ENCODE assay signal across 25 cellular contexts in genomic region chr17:50666316-50666715, GRCh38. TPM values are rescaled to one million over a fixed set of nuclear protein-coding genes. Genes with fewer than 3 reads are reported as not detected.
DNase-seq lines count a peak whose midpoint lies in the region; ATAC-seq, FAIRE-seq and TF ChIP-seq lines count a peak whose summit lies in the region.
"Had no signal": no experiment of that assay in that cellular context is flagged by ENCODE, and none has a peak within 500 bp of the region (broad histone marks: within the 10 kb centered on the region; RNA-seq: fewer than 3 reads in every experiment).

No MANE protein-coding gene starts in this region.

- in situ Hi-C loops in Panc1 (cut with HindIII; ENCODE audit: low pct_unique_long_range_greater_than_20kb, low sequenced_read_pairs): no loop called here
- in situ Hi-C loops in K562 (cut with MboI): no loop called here

- H3K4me3 ChIP-seq in A549: no peak overlapping the region
- no peak overlapping the region for H3K4me3 ChIP-seq in Panc1 (ENCODE audit: low read depth in 2 of 2, low read length in 2 of 2)
- H3K4me3 ChIP-seq in K562: no peak overlapping the region
- H3K4me3 ChIP-seq: BLaER1, HAP-1 had no signal

- H4K20me1 ChIP-seq in K562 (replicated peaks; ENCODE audit: control insufficient read depth, insufficient read depth, low read length): no peaks in the 10 kb centered on the region
- H4K20me1 ChIP-seq: BLaER1 had no signal

- 88% methylated on average over 8 of the region's 8 CpGs for WGBS in A549 (ENCODE audit: missing lambda C conversion rate)
- WGBS in K562 (ENCODE audit: insufficient coverage, low coverage, missing lambda C conversion rate): 77% methylated on average over 8 of the region's 8 CpGs

- no peak overlapping the region for H3K4me3 Mint-ChIP-seq in Calu3 (ENCODE audit: low read depth, unreplicated experiment)
- no peak overlapping the region for H3K4me3 Mint-ChIP-seq in activated T-helper 1 cell treated with anti-CD3 and anti-CD28 coated beads, Interleukin-12 subunit alpha, Interleukin-12 subunit beta, Interleukin-2, Interleukin-4 antibody, amounts not matched to agents 30 ng/mL and 10 ng/mL and 1 ng/mL, durations not matched to agents 14 hours and 24 hours and 36 hours
- H3K4me3 Mint-ChIP-seq: B cell; CD4-positive, CD25-positive, alpha-beta regulatory T cell; CD8-positive, alpha-beta T cell; HFFc6 had no signal

- no peaks in the 10 kb centered on the region for H3K27me3 Mint-ChIP-seq in Calu3 (ENCODE audit: unreplicated experiment)
- peaks cover 2% of the 10 kb centered on the region for H3K27me3 Mint-ChIP-seq in activated T-helper 1 cell treated with anti-CD3 and anti-CD28 coated beads, Interleukin-12 subunit alpha, Interleukin-12 subunit beta, Interleukin-2, Interleukin-4 antibody, amounts not matched to agents 30 ng/mL and 10 ng/mL and 1 ng/mL, durations not matched to agents 14 hours and 24 hours and 36 hours (ENCODE audit: insufficient read depth)
- H3K27me3 Mint-ChIP-seq: CD4-positive, CD25-positive, alpha-beta regulatory T cell had no signal

- TF ChIP-seq CTCF in A549 (IDR thresholded peaks at IDR 0.05) (no peak), Calu3 (IDR thresholded peaks at IDR 0.05; ENCODE audit: unreplicated experiment) (no peak), Panc1 (IDR thresholded peaks at IDR 0.05) (no peak), K562 (IDR thresholded peaks at IDR 0.05 in 2 of 3, conservative IDR thresholded peaks at IDR 0.05 in 1 of 3; ENCODE audit: insufficient read depth in 2 of 3, low read depth in 1 of 3, low read length in 3 of 3) (no peak)

- intact Hi-C loops in Calu3 (cut with micrococcal nuclease; ENCODE audit: unreplicated experiment) (no loop called here), Panc1 (cut with micrococcal nuclease; ENCODE audit: unreplicated experiment) (no loop called here), K562 (cut with micrococcal nuclease) (no loop called here)
- intact Hi-C loops in activated T-helper 1 cell treated with anti-CD3 and anti-CD28 coated beads, Interleukin-12 subunit alpha, Interleukin-12 subunit beta, Interleukin-2, Interleukin-4 antibody, amounts not matched to agents 30 ng/mL and 10 ng/mL and 1 ng/mL, durations not matched to agents 14 hours and 24 hours and 36 hours (cut with micrococcal nuclease): no loop called here

- peaks cover 97% of the 10 kb centered on the region for H3K4me1 ChIP-seq in A549
- H3K4me1 ChIP-seq in Panc1 (ENCODE audit: control insufficient read depth, insufficient read depth, low read length): peaks cover 38% of the 10 kb centered on the region
- peaks cover 37 to 38% of the 10 kb centered on the region in 2 experiments for H3K4me1 ChIP-seq in K562 (replicated peaks in 1 of 2; ENCODE audit: control insufficient read depth in 2 of 2, insufficient read depth in 2 of 2, low read length in 2 of 2)

- no peaks in the 10 kb centered on the region for H3K79me2 ChIP-seq in K562 (ENCODE audit: control insufficient read depth, insufficient read depth, low read length)

- no peak for TF ChIP-seq POLR2A in A549 (IDR thresholded peaks at IDR 0.05; ENCODE audit: low read length)
- no peak for TF ChIP-seq POLR2A in K562 (conservative IDR thresholded peaks at IDR 0.05)
- TF ChIP-seq POLR2A in GM18505 (IDR thresholded peaks at IDR 0.05; ENCODE audit: borderline replicate concordance, extremely low read depth, insufficient read depth, insufficient read length): no peak

- H3K27ac ChIP-seq in A549 (peak overlapping the region; percentile 98), Panc1 (ENCODE audit: low read length) (peak overlapping the region; percentile 3; the same call in 1 of the 2 replicates), K562 (ENCODE audit: extremely low read depth, low read depth, low read length) (no peak overlapping the region)
- H3K27ac ChIP-seq: BLaER1, C4-2B had no signal

- no peaks in the 10 kb centered on the region for H3K9me3 ChIP-seq in A549
- H3K9me3 ChIP-seq in Panc1 (ENCODE audit: control insufficient read depth, insufficient read depth, low read depth, low read length): no peaks in the 10 kb centered on the region
- no peaks in the 10 kb centered on the region for H3K9me3 ChIP-seq in K562 (replicated peaks; ENCODE audit: control insufficient read depth, insufficient read depth, low read depth, low read length)
- H3K9me3 ChIP-seq: BLaER1, Caco-2, HAP-1 had no signal

- H3K4me2 ChIP-seq in A549: no peak overlapping the region
- H3K4me2 ChIP-seq in K562 (ENCODE audit: insufficient read depth, low read length): no peak overlapping the region
- H3K4me2 ChIP-seq: BLaER1 had no signal

- H3K36me3 ChIP-seq in Panc1 (ENCODE audit: control insufficient read depth, insufficient read depth, low read length): no peaks in the 10 kb centered on the region
- no peaks in the 10 kb centered on the region for H3K36me3 ChIP-seq in K562 (ENCODE audit: control insufficient read depth, insufficient read depth, low read length)
- H3K36me3 ChIP-seq: BLaER1, HAP-1 had no signal

- FAIRE-seq in A549 (lab: Jason Lieb, UNC) (no peak), K562 (lab: Jason Lieb, UNC) (no peak)
- FAIRE-seq: D721Med, GM12891, H54 had no signal

- DNase-seq in A549 (ENCODE audit: low read depth in 1 of 2, low spot score in 1 of 2) (no peak), Calu3 (no peak), Panc1 (ENCODE audit: low read depth, low spot score) (no peak), K562 (ENCODE audit: extremely low read depth in 1 of 4, low spot score in 3 of 4) (no peak), DMS153 (lab: John Stamatoyannopoulos, UW) (no peak), T-helper 1 cell (no peak)
- no peak for DNase-seq in activated T-helper 1 cell treated with anti-CD3 and anti-CD28 coated beads, Interleukin-12 subunit alpha, Interleukin-12 subunit beta, Interleukin-2, Interleukin-4 antibody, amounts not matched to agents 30 ng/mL and 10 ng/mL and 1 ng/mL, durations not matched to agents 14 hours and 24 hours and 36 hours (ENCODE audit: low spot score)
- DNase-seq: Caco-2; CD4-positive, CD25-positive, alpha-beta regulatory T cell; CD8-positive, alpha-beta T cell; DMS 273 treated with DMSO at 0.1 percent for 48 hours; DMS53; DMS79 treated with DMSO at 0.1 percent for 48 hours; GF-D8; GOT3; HFFc6 had no signal

- TF ChIP-seq RAD21 in A549 (conservative IDR thresholded peaks at IDR 0.05 in 1 of 2, IDR thresholded peaks at IDR 0.05 in 1 of 2) (no peak), K562 (CRISPR knock-in tag; conservative IDR thresholded peaks at IDR 0.05 in 1 of 2, IDR thresholded peaks at IDR 0.05 in 1 of 2) (no peak)

- CTCF ChIA-PET in A549 (lab: Yijun Ruan, JAX) (interaction anchor here (1.6 to 52.6 kb wide), 4 partner anchors 10 to 115 kb away, joined by 4 to 2097 read pairs (median 398); partner anchors contain the start of gene ABCC3), Calu3 (lab: Charles Lee) (interaction anchor here (0.6 to 1.3 kb wide), 3 partner anchors 12 to 277 kb away, joined by 3 to 5 read pairs (median 4); no protein-coding TSS in a partner anchor), Panc1 (lab: Charles Lee) (no interaction called here), K562 (lab: Yijun Ruan, JAX; ENCODE audit: low intra/inter-chr PET ratio) (no interaction called here)

- H3K36me3 Mint-ChIP-seq in Calu3 (ENCODE audit: insufficient read depth, unreplicated experiment): peaks cover 30% of the 10 kb centered on the region
- H3K36me3 Mint-ChIP-seq in activated T-helper 1 cell treated with anti-CD3 and anti-CD28 coated beads, Interleukin-12 subunit alpha, Interleukin-12 subunit beta, Interleukin-2, Interleukin-4 antibody, amounts not matched to agents 30 ng/mL and 10 ng/mL and 1 ng/mL, durations not matched to agents 14 hours and 24 hours and 36 hours (ENCODE audit: low read depth): no peaks in the 10 kb centered on the region
- H3K36me3 Mint-ChIP-seq: CD4-positive, CD25-positive, alpha-beta regulatory T cell; CD8-positive, alpha-beta T cell had no signal

- TF ChIP-seq EP300 in A549 (IDR thresholded peaks at IDR 0.05) (no peak), K562 (IDR thresholded peaks at IDR 0.05; ENCODE audit: low read length) (no peak)

- H2AFZ ChIP-seq in K562 (ENCODE audit: low read depth, low read length): no peak overlapping the region

- H3K27me3 ChIP-seq in Panc1 (ENCODE audit: control insufficient read depth, insufficient read depth, low read length): no peaks in the 10 kb centered on the region
- H3K27me3 ChIP-seq in K562 (ENCODE audit: control insufficient read depth in 2 of 2, insufficient read depth in 2 of 2, low read length in 2 of 2): no peaks in the 10 kb centered on the region; a peak in 1 of 5 replicates
- H3K27me3 ChIP-seq: BLaER1 had no signal

- peaks cover 65% of the 10 kb centered on the region for H3K4me1 Mint-ChIP-seq in Calu3 (ENCODE audit: low read depth, unreplicated experiment)
- peaks cover 18% of the 10 kb centered on the region for H3K4me1 Mint-ChIP-seq in activated T-helper 1 cell treated with anti-CD3 and anti-CD28 coated beads, Interleukin-12 subunit alpha, Interleukin-12 subunit beta, Interleukin-2, Interleukin-4 antibody, amounts not matched to agents 30 ng/mL and 10 ng/mL and 1 ng/mL, durations not matched to agents 14 hours and 24 hours and 36 hours (ENCODE audit: low read depth)
- H3K4me1 Mint-ChIP-seq: B cell had no signal

- POLR2A ChIA-PET in A549 (lab: Yijun Ruan, JAX) (interaction anchor here (1.4 to 2.3 kb wide), 2 partner anchors 27 to 200 kb away, joined by 4 to 6 read pairs; partner anchors contain the start of gene TOB1), Panc1 (lab: Charles Lee) (no interaction called here), K562 (lab: Yijun Ruan, JAX) (interaction anchor here (1.1 kb wide), 1 partner anchor 13 kb away, joined by 3 read pairs; no protein-coding TSS in a partner anchor)

- H3K27ac Mint-ChIP-seq in Calu3 (ENCODE audit: unreplicated experiment): peak overlapping the region; percentile 0
- no peak overlapping the region for H3K27ac Mint-ChIP-seq in activated T-helper 1 cell treated with anti-CD3 and anti-CD28 coated beads, Interleukin-12 subunit alpha, Interleukin-12 subunit beta, Interleukin-2, Interleukin-4 antibody, amounts not matched to agents 30 ng/mL and 10 ng/mL and 1 ng/mL, durations not matched to agents 14 hours and 24 hours and 36 hours
- H3K27ac Mint-ChIP-seq: B cell; CD8-positive, alpha-beta T cell had no signal

- no peak overlapping the region for H3K9ac ChIP-seq in K562 (ENCODE audit: insufficient read depth in 1 of 2, low read depth in 2 of 2, low read length in 2 of 2)
- H3K9ac ChIP-seq: BLaER1 had no signal

- no peaks in the 10 kb centered on the region for H3K9me3 Mint-ChIP-seq in Calu3 (ENCODE audit: low read depth, unreplicated experiment)
- no peaks in the 10 kb centered on the region for H3K9me3 Mint-ChIP-seq in activated T-helper 1 cell treated with anti-CD3 and anti-CD28 coated beads, Interleukin-12 subunit alpha, Interleukin-12 subunit beta, Interleukin-2, Interleukin-4 antibody, amounts not matched to agents 30 ng/mL and 10 ng/mL and 1 ng/mL, durations not matched to agents 14 hours and 24 hours and 36 hours
- H3K9me3 Mint-ChIP-seq: CD8-positive, alpha-beta T cell; HFFc6 had no signal

- ATAC-seq in A549 (no peak), Panc1 (no peak), K562 (no peak), GM18505 (IDR thresholded peaks at IDR 0.05; ENCODE audit: unreplicated experiment) (no peak)
- ATAC-seq: CD8-positive, alpha-beta T cell had no signal

- no TSS peak for BruUV-seq in Calu3 (replicated peaks; lab: Mats Ljungman, UMichigan)
- no TSS peak for BruUV-seq in Panc1 (replicated peaks; lab: Mats Ljungman, UMichigan)
- no TSS peak for BruUV-seq in K562 (replicated peaks; lab: Mats Ljungman, UMichigan)

- H3K9me1 ChIP-seq in K562 (ENCODE audit: control insufficient read depth, insufficient read depth, low read length): peaks cover under 1% of the 10 kb centered on the region

RNA-seq across cellular contexts. Expression of gene ABCC3, which starts 31.6 kb away (rescaled TPM):
- polyA plus RNA-seq in A549 (2011; rRNA removed): 342 and 442 TPM in 2 replicates
- 157 and 189 TPM in 2 replicates for polyA plus RNA-seq in A549 (2012; cell fraction: cytosol; rRNA removed)
- 1,165 and 1,226 TPM in 2 replicates for polyA plus RNA-seq in A549 (2012; cell fraction: nucleus; rRNA removed)
- polyA plus RNA-seq in A549 (2017; fragmentation: RNase III; extraction: RNeasy Plus Mini Kit Qiagen cat#74134 plus additional on column Dnase treatment): 225 to 288 TPM (median 248 TPM) in 3 replicates
- 586 and 639 TPM in 2 replicates for polyA minus RNA-seq in A549 (2011; rRNA and poly(A)+ RNA removed)
- total RNA-seq in Calu3 (2022): 88.0 and 125 TPM in 2 replicates
- 128 TPM for total RNA-seq in Panc1 (2021; ENCODE audit: unreplicated experiment)
- 188 TPM for polyA plus RNA-seq in Panc1 (2012; ENCODE audit: insufficient read length)
- 2.3 and 7.3 TPM in 2 replicates for total RNA-seq in K562 (2011; cell fraction: chromatin; rRNA removed; ENCODE audit: low replicate concordance)
- total RNA-seq in K562 (2011; cell fraction: nucleolus; rRNA removed): 3.3 and 3.7 TPM in 2 replicates
- 2.0 and 2.1 TPM in 2 replicates for total RNA-seq in K562 (2011; cell fraction: nucleoplasm; rRNA removed)
- not detected in 2 replicates for total RNA-seq in K562 (2014; rRNA removed)
- not detected in 2 replicates for total RNA-seq in K562 (2014; rRNA removed; fragmentation: Illumina TruSeq; extraction: Trizol)
- total RNA-seq in K562 (2015; rRNA removed; fragmentation: Illumina TruSeq; extraction: Trizol): not detected in 2 replicates
- 0.34 and 1.6 TPM in 2 replicates for total RNA-seq in K562 (2021)
- 0.78 and 0.93 TPM in 2 replicates for polyA plus RNA-seq in K562 (2011; rRNA removed)
- polyA plus RNA-seq in K562 (2011; cell fraction: cytosol; rRNA removed): 0.27 and 0.51 TPM in 2 replicates
- 2.6 and 6.0 TPM in 2 replicates for polyA plus RNA-seq in K562 (2011; cell fraction: nucleus; rRNA removed)
- 0.31 and 0.44 TPM in 2 replicates for polyA plus RNA-seq in K562 (2012)
- not detected in 2 replicates for polyA plus RNA-seq in K562 (2014; fragmentation: Illumina TruSeq; extraction: Trizol)
- under 1 TPM in 1 of 2 experiments, not detected in 1; 0.03 TPM for polyA plus RNA-seq in K562 (2014; fragmentation: Nextera tagmentation; extraction: Ambion mirVana)
- 0.07 TPM in 1 of 2 replicates, not detected in the other for polyA plus RNA-seq in K562 (2014; rRNA removed)
- 0.35 and 0.45 TPM in 2 replicates for polyA minus RNA-seq in K562 (2011; rRNA and poly(A)+ RNA removed)
- polyA minus RNA-seq in K562 (2011; cell fraction: cytosol; rRNA and poly(A)+ RNA removed): 1.4 and 2.1 TPM in 2 replicates
- polyA minus RNA-seq in K562 (2011; cell fraction: nucleus; rRNA and poly(A)+ RNA removed): 1.4 and 2.3 TPM in 2 replicates
- total RNA-seq in activated T-helper 1 cell treated with anti-CD3 and anti-CD28 coated beads, Interleukin-12 subunit alpha, Interleukin-12 subunit beta, Interleukin-2, Interleukin-4 antibody, amounts not matched to agents 30 ng/mL and 10 ng/mL and 1 ng/mL, durations not matched to agents 14 hours and 24 hours and 36 hours: not detected in 2 replicates
- total RNA-seq: CD8-positive, alpha-beta T cell; G401 had no signal

RNA-seq across cellular contexts. Expression of gene ANKRD40, which starts 41.4 kb away (rescaled TPM):
- polyA plus RNA-seq in A549 (2011; rRNA removed) (68.5 and 84.3 TPM in 2 replicates), A549 (2017; fragmentation: RNase III; extraction: RNeasy Plus Mini Kit Qiagen cat#74134 plus additional on column Dnase treatment) (44.2 to 55.2 TPM (median 50.1 TPM) in 3 replicates), K562 (2011; rRNA removed) (23.6 and 28.4 TPM in 2 replicates), K562 (2014; fragmentation: Illumina TruSeq; extraction: Trizol) (26.1 and 28.9 TPM in 2 replicates), K562 (2014; fragmentation: Nextera tagmentation; extraction: Ambion mirVana) (1 to 10 TPM; 9.0 to 9.9 TPM), K562 (2014; rRNA removed) (17.5 and 19.4 TPM in 2 replicates)
- polyA plus RNA-seq in A549 (2012; cell fraction: cytosol; rRNA removed): 31.1 and 36.1 TPM in 2 replicates
- 20.0 and 27.7 TPM in 2 replicates for polyA plus RNA-seq in A549 (2012; cell fraction: nucleus; rRNA removed)
- 31.0 and 37.0 TPM in 2 replicates for polyA minus RNA-seq in A549 (2011; rRNA and poly(A)+ RNA removed)
- total RNA-seq in Calu3 (2022) (67.2 and 68.5 TPM in 2 replicates), Panc1 (2021; ENCODE audit: unreplicated experiment) (57.2 TPM), K562 (2014; rRNA removed) (16.6 and 17.8 TPM in 2 replicates), K562 (2014; rRNA removed; fragmentation: Illumina TruSeq; extraction: Trizol) (28.1 and 30.5 TPM in 2 replicates), K562 (2015; rRNA removed; fragmentation: Illumina TruSeq; extraction: Trizol) (26.8 and 27.7 TPM in 2 replicates), K562 (2021) (26.1 and 28.3 TPM in 2 replicates)
- 28.2 TPM for polyA plus RNA-seq in Panc1 (2012; ENCODE audit: insufficient read length)
- 24.0 and 50.0 TPM in 2 replicates for total RNA-seq in K562 (2011; cell fraction: chromatin; rRNA removed; ENCODE audit: low replicate concordance)
- 13.9 and 14.3 TPM in 2 replicates for total RNA-seq in K562 (2011; cell fraction: nucleolus; rRNA removed)
- total RNA-seq in K562 (2011; cell fraction: nucleoplasm; rRNA removed): 27.6 and 36.9 TPM in 2 replicates
- polyA plus RNA-seq in K562 (2011; cell fraction: cytosol; rRNA removed): 13.4 and 17.8 TPM in 2 replicates
- polyA plus RNA-seq in K562 (2011; cell fraction: nucleus; rRNA removed): 10.6 and 11.2 TPM in 2 replicates
- 12.6 and 15.6 TPM in 2 replicates for polyA plus RNA-seq in K562 (2012)
- polyA minus RNA-seq in K562 (2011; rRNA and poly(A)+ RNA removed): 32.0 and 35.6 TPM in 2 replicates
- polyA minus RNA-seq in K562 (2011; cell fraction: cytosol; rRNA and poly(A)+ RNA removed): 15.3 and 15.5 TPM in 2 replicates
- 8.6 and 9.3 TPM in 2 replicates for polyA minus RNA-seq in K562 (2011; cell fraction: nucleus; rRNA and poly(A)+ RNA removed)
- total RNA-seq in activated T-helper 1 cell treated with anti-CD3 and anti-CD28 coated beads, Interleukin-12 subunit alpha, Interleukin-12 subunit beta, Interleukin-2, Interleukin-4 antibody, amounts not matched to agents 30 ng/mL and 10 ng/mL and 1 ng/mL, durations not matched to agents 14 hours and 24 hours and 36 hours: 47.0 and 50.3 TPM in 2 replicates

RNA-seq across cellular contexts. Expression of gene LUC7L3, which starts 53.1 kb away (rescaled TPM):
- polyA plus RNA-seq in A549 (2011; rRNA removed): 117 and 209 TPM in 2 replicates
- polyA plus RNA-seq in A549 (2012; cell fraction: cytosol; rRNA removed): 49.5 and 58.7 TPM in 2 replicates
- polyA plus RNA-seq in A549 (2012; cell fraction: nucleus; rRNA removed): 125 and 135 TPM in 2 replicates
- 165 to 211 TPM (median 207 TPM) in 3 replicates for polyA plus RNA-seq in A549 (2017; fragmentation: RNase III; extraction: RNeasy Plus Mini Kit Qiagen cat#74134 plus additional on column Dnase treatment)
- 15.6 and 16.2 TPM in 2 replicates for polyA minus RNA-seq in A549 (2011; rRNA and poly(A)+ RNA removed)
- 152 and 155 TPM in 2 replicates for total RNA-seq in Calu3 (2022)
- 136 TPM for total RNA-seq in Panc1 (2021; ENCODE audit: unreplicated experiment)
- polyA plus RNA-seq in Panc1 (2012; ENCODE audit: insufficient read length): 97.6 TPM
- total RNA-seq in K562 (2011; cell fraction: chromatin; rRNA removed; ENCODE audit: low replicate concordance): 92.6 and 423 TPM in 2 replicates
- total RNA-seq in K562 (2011; cell fraction: nucleolus; rRNA removed): 72.9 and 85.9 TPM in 2 replicates
- 129 and 178 TPM in 2 replicates for total RNA-seq in K562 (2011; cell fraction: nucleoplasm; rRNA removed)
- total RNA-seq in K562 (2014; rRNA removed): 86.0 and 109 TPM in 2 replicates
- 108 and 126 TPM in 2 replicates for total RNA-seq in K562 (2014; rRNA removed; fragmentation: Illumina TruSeq; extraction: Trizol)
- 116 and 127 TPM in 2 replicates for total RNA-seq in K562 (2015; rRNA removed; fragmentation: Illumina TruSeq; extraction: Trizol)
- 120 and 134 TPM in 2 replicates for total RNA-seq in K562 (2021)
- polyA plus RNA-seq in K562 (2011; rRNA removed): 171 and 189 TPM in 2 replicates
- 61.7 and 71.2 TPM in 2 replicates for polyA plus RNA-seq in K562 (2011; cell fraction: cytosol; rRNA removed)
- 529 and 662 TPM in 2 replicates for polyA plus RNA-seq in K562 (2011; cell fraction: nucleus; rRNA removed)
- polyA plus RNA-seq in K562 (2012): 127 TPM in 2 replicates
- 176 and 206 TPM in 2 replicates for polyA plus RNA-seq in K562 (2014; fragmentation: Illumina TruSeq; extraction: Trizol)
- polyA plus RNA-seq in K562 (2014; fragmentation: Nextera tagmentation; extraction: Ambion mirVana): 10 to 100 TPM; 80.8 to 97.7 TPM
- polyA plus RNA-seq in K562 (2014; rRNA removed): 207 and 284 TPM in 2 replicates
- polyA minus RNA-seq in K562 (2011; rRNA and poly(A)+ RNA removed): 41.1 and 55.4 TPM in 2 replicates
- polyA minus RNA-seq in K562 (2011; cell fraction: cytosol; rRNA and poly(A)+ RNA removed): 18.6 and 19.8 TPM in 2 replicates
- 160 and 256 TPM in 2 replicates for polyA minus RNA-seq in K562 (2011; cell fraction: nucleus; rRNA and poly(A)+ RNA removed)
- 118 and 123 TPM in 2 replicates for total RNA-seq in activated T-helper 1 cell treated with anti-CD3 and anti-CD28 coated beads, Interleukin-12 subunit alpha, Interleukin-12 subunit beta, Interleukin-2, Interleukin-4 antibody, amounts not matched to agents 30 ng/mL and 10 ng/mL and 1 ng/mL, durations not matched to agents 14 hours and 24 hours and 36 hours

Comparison
In these comparisons a context has a peak if more than half of its experiments do, and no peak if none do; other contexts are left out.
1. RNA of gene ABCC3, which starts 31.6 kb away (total RNA-seq): 128 TPM in Panc1 (single experiment) and 88.0 to 125 TPM in Calu3; not detected in activated T-helper 1 cell treated with anti-CD3 and anti-CD28 coated beads, Interleukin-12 subunit alpha, Interleukin-12 subunit beta, Interleukin-2, Interleukin-4 antibody, amounts not matched to agents 30 ng/mL and 10 ng/mL and 1 ng/mL, durations not matched to agents 14 hours and 24 hours and 36 hours and 0.34 to 7.3 TPM in K562; every median in the first group is over 10 times any median in the second.
2. CTCF ChIA-PET loops: an anchor here in A549 (1.6 to 52.6 kb wide) and Calu3 (0.6 to 1.3 kb wide); none called in Panc1 and K562.
3. Of the 35 proteins assayed by ChIP-seq in both K562 and A549: peak only in K562: none; only in A549: none; in both: ZFP36; in neither: 34.